1 cellular context compared by ENCODE assay signal in genomic region chr6:107957909-107958688, GRCh38.
TF ChIP-seq lines count a peak whose summit lies in the region.

Gene SEC63, minus strand, starts transcription at chr6:107958208. Its CDS starts 199 bp downstream, at chr6:107958009.

TF ChIP-seq in SK-N-SH, 30 proteins besides CTCF, POLR2A, EP300 and RAD21 (continued from another document):
- peak; percentile 81; the same call in 1 of the 2 replicates for TF ChIP-seq SIN3A (IDR thresholded peaks at IDR 0.05; ENCODE audit: borderline replicate concordance, low read depth, low read length)
- TF ChIP-seq PBX3 (IDR thresholded peaks at IDR 0.05), result no peak
- TF ChIP-seq RXRA (IDR thresholded peaks at IDR 0.05; ENCODE audit: borderline replicate concordance, low read depth), result no peak
- no peak for TF ChIP-seq TEAD4 (IDR thresholded peaks at IDR 0.05; ENCODE audit: borderline replicate concordance, insufficient read depth)
- TF ChIP-seq EZH2phosphoT487 (IDR thresholded peaks at IDR 0.05; ENCODE audit: borderline replicate concordance, low read depth), result no peak
- no peak for TF ChIP-seq RFX5 (IDR thresholded peaks at IDR 0.05; ENCODE audit: low read length)
- no peak for TF ChIP-seq MEF2A (IDR thresholded peaks at IDR 0.05; ENCODE audit: borderline replicate concordance, low read depth)
- peak; percentile 15; the same call in 1 of the 2 replicates for TF ChIP-seq GABPA (IDR thresholded peaks at IDR 0.05; ENCODE audit: low read depth)
- peak; percentile 32; the same call in 1 of the 2 replicates for TF ChIP-seq RCOR1 (IDR thresholded peaks at IDR 0.05; ENCODE audit: low read length)
- TF ChIP-seq GATA2 (CRISPR knock-in tag; IDR thresholded peaks at IDR 0.05), result no peak
- TF ChIP-seq JUND (IDR thresholded peaks at IDR 0.05), result no peak
- no peak for TF ChIP-seq FOXJ3 (CRISPR knock-in tag; IDR thresholded peaks at IDR 0.05)
- TF ChIP-seq SMC3 (IDR thresholded peaks at IDR 0.05; ENCODE audit: low read depth, low read length), result no peak
